8 cellular contexts compared by ENCODE assay signal in genomic region chr1:225811622-225812487, GRCh38. TPM values are rescaled to one million over a fixed set of nuclear protein-coding genes. Genes with fewer than 3 reads are reported as not detected.
DNase-seq lines count a peak whose midpoint lies in the region; ATAC-seq and TF ChIP-seq lines count a peak whose summit lies in the region.

No MANE protein-coding gene starts in this region.

- no peak for TF ChIP-seq EP300 in esophagus muscularis mucosa (IDR thresholded peaks at IDR 0.05)
- no peak for TF ChIP-seq EP300 in ovary (IDR thresholded peaks at IDR 0.05)

- no peak overlapping the region for H3K4me3 ChIP-seq in Caco-2 (ENCODE audit: low read depth, low read length)
- H3K4me3 ChIP-seq in esophagus muscularis mucosa, result peak overlapping the region; percentile 69 to 90 (median 77)
- H3K4me3 ChIP-seq in ovary, result peak overlapping the region; percentile 57
- H3K4me3 ChIP-seq in CD4-positive, alpha-beta memory T cell (ENCODE audit: low read length in 2 of 2), result no peak overlapping the region

- no peaks in the 10 kb centered on the region for H3K27me3 Mint-ChIP-seq in Caco-2 (ENCODE audit: insufficient read depth, unreplicated experiment)
- peaks cover 0 to 2% of the 10 kb centered on the region in 2 donors for H3K27me3 Mint-ChIP-seq in CD4-positive, alpha-beta memory T cell

- peak overlapping the region; percentile 84 to 89 (median 86) for H3K27ac ChIP-seq in esophagus muscularis mucosa (replicated peaks in 1 of 4)
- peak overlapping the region; percentile 88 to 89 for H3K27ac ChIP-seq in ovary
- no peak overlapping the region for H3K27ac ChIP-seq in CD4-positive, alpha-beta memory T cell (ENCODE audit: low read depth, low read length)

- H3K4me1 Mint-ChIP-seq in Caco-2 (ENCODE audit: low read depth, unreplicated experiment), result peaks cover 27% of the 10 kb centered on the region
- peaks cover 5 to 13% (median 6%) of the 10 kb centered on the region in 4 donors for H3K4me1 Mint-ChIP-seq in CD4-positive, alpha-beta memory T cell

- H3K27ac Mint-ChIP-seq in Caco-2 (ENCODE audit: unreplicated experiment), result peak overlapping the region; percentile 53
- no peak overlapping the region for H3K27ac Mint-ChIP-seq in CD4-positive, alpha-beta memory T cell

- TF ChIP-seq POLR2A in esophagus muscularis mucosa (IDR thresholded peaks at IDR 0.05; ENCODE audit: low read depth) (no peak), ovary (IDR thresholded peaks at IDR 0.05) (no peak)

- peak overlapping the region; percentile 80 for H3K4me3 Mint-ChIP-seq in Caco-2 (ENCODE audit: unreplicated experiment)
- H3K4me3 Mint-ChIP-seq in CD4-positive, alpha-beta memory T cell, result peak overlapping the region in 2 of 8 donors; percentile 4 to 39

- H3K36me3 Mint-ChIP-seq in Caco-2 (ENCODE audit: insufficient read depth, unreplicated experiment), result peaks cover 19% of the 10 kb centered on the region
- no peaks in the 10 kb centered on the region for H3K36me3 Mint-ChIP-seq in CD4-positive, alpha-beta memory T cell

- H3K9me3 Mint-ChIP-seq in Caco-2 (ENCODE audit: unreplicated experiment), result no peaks in the 10 kb centered on the region
- no peaks in the 10 kb centered on the region for H3K9me3 Mint-ChIP-seq in CD4-positive, alpha-beta memory T cell

- POLR2A ChIA-PET in Caco-2 (lab: Charles Lee), result no interaction called here
- POLR2A ChIA-PET in CD4-positive, alpha-beta memory T cell (lab: Charles Lee; ENCODE audit: partially characterized antibody), result interaction anchor here (0.6 to 2.3 kb wide), 3 partner anchors 34 to 367 kb away, joined by 3 to 21 read pairs (median 3); partner anchors contain the start of gene SRP9

- 59% methylated on average over 6 of the region's 10 CpGs for WGBS in esophagus muscularis mucosa
- 43 to 57% (median 46%) methylated on average over 9 to 10 of the region's 10 CpGs for WGBS in ovary, 3 donors

- no peaks in the 10 kb centered on the region for H3K9me3 ChIP-seq in Caco-2
- H3K9me3 ChIP-seq in esophagus muscularis mucosa, result no peaks in the 10 kb centered on the region
- no peaks in the 10 kb centered on the region for H3K9me3 ChIP-seq in ovary
- H3K9me3 ChIP-seq in CD4-positive, alpha-beta memory T cell (ENCODE audit: control insufficient read depth in 1 of 2, low read length in 2 of 2), result no peaks in the 10 kb centered on the region

- H3K27me3 ChIP-seq in Caco-2 (replicated peaks; ENCODE audit: control insufficient read depth, insufficient read depth, low read length) (no peaks in the 10 kb centered on the region), esophagus muscularis mucosa (no peaks in the 10 kb centered on the region), ovary (no peaks in the 10 kb centered on the region)
- no peaks in the 10 kb centered on the region for H3K27me3 ChIP-seq in CD4-positive, alpha-beta memory T cell (ENCODE audit: insufficient read depth, low read length)

- DNase-seq in Caco-2, result peak in 1 of 2 experiments; percentile 17
- DNase-seq in NCI-H1694 (lab: John Stamatoyannopoulos, UW), result peak; percentile 60
- DNase-seq in esophagus muscularis mucosa (ENCODE audit: extremely low spot score), result no peak
- peak in 2 of 5 donors; percentile 50 to 60 for DNase-seq in ovary
- DNase-seq in CD4-positive, alpha-beta memory T cell, result no peak
- DNase-seq in NCI-H146 (lab: John Stamatoyannopoulos, UW), result no peak
- no peak for DNase-seq in NCI-H128 (lab: John Stamatoyannopoulos, UW; ENCODE audit: unreplicated experiment)

- ATAC-seq in GM18909 (IDR thresholded peaks at IDR 0.05; ENCODE audit: poor library complexity, unreplicated experiment), result no peak

- H3K36me3 ChIP-seq in Caco-2 (ENCODE audit: control insufficient read depth, insufficient read depth, low read length) (no peaks in the 10 kb centered on the region), esophagus muscularis mucosa (no peaks in the 10 kb centered on the region), ovary (no peaks in the 10 kb centered on the region)
- no peaks in the 10 kb centered on the region for H3K36me3 ChIP-seq in CD4-positive, alpha-beta memory T cell (ENCODE audit: insufficient read depth, low read length)

- no TSS peak for BruUV-seq in Caco-2 (replicated peaks; lab: Mats Ljungman, UMichigan)

- no peak for TF ChIP-seq CTCF in Caco-2 (IDR thresholded peaks at IDR 0.05; ENCODE audit: insufficient read depth in 1 of 2, low read depth in 1 of 2, low read length in 1 of 2, severe bottlenecking in 1 of 2, unreplicated experiment in 1 of 2)
- TF ChIP-seq CTCF in esophagus muscularis mucosa (IDR thresholded peaks at IDR 0.05), result peak in 2 of 3 experiments; percentile 12 to 33
- TF ChIP-seq CTCF in ovary (IDR thresholded peaks at IDR 0.05), result peak in 1 of 3 donors; percentile 47

- CTCF ChIA-PET in Caco-2 (lab: Charles Lee), result interaction anchor here (0.6 to 1.1 kb wide), 3 partner anchors 10 to 140 kb away, joined by 3 to 6 read pairs (median 5); partner anchors contain the start of gene SRP9
- CTCF ChIA-PET in CD4-positive, alpha-beta memory T cell (lab: Charles Lee; ENCODE audit: partially characterized antibody), result interaction anchor here (0.9 to 1.0 kb wide), 2 partner anchors 9 to 34 kb away, joined by 3 read pairs; partner anchors contain the start of gene SRP9

- H3K4me1 ChIP-seq in Caco-2, result peaks cover 33% of the 10 kb centered on the region
- peaks cover 60 to 73% (median 68%) of the 10 kb centered on the region in 4 donors for H3K4me1 ChIP-seq in esophagus muscularis mucosa
- peaks cover 39% of the 10 kb centered on the region for H3K4me1 ChIP-seq in ovary (ENCODE audit: insufficient read depth)
- H3K4me1 ChIP-seq in CD4-positive, alpha-beta memory T cell (ENCODE audit: insufficient read depth, low read length), result peaks cover 11% of the 10 kb centered on the region

- intact Hi-C loops in Caco-2 (cut with micrococcal nuclease; ENCODE audit: unreplicated experiment) (loop anchor here (2.0 kb wide), 1 partner anchor 35 kb away; no protein-coding TSS in a partner anchor), esophagus muscularis mucosa (cut with DNase I) (loop anchor here (2.0 kb wide), 1 partner anchor 35 kb away; no protein-coding TSS in a partner anchor), ovary (cut with DNase I) (loop anchor here in 1 of 4 donors (5.0 kb wide), 1 partner anchor 35 kb away; no protein-coding TSS in a partner anchor)
- intact Hi-C loops in CD4-positive, alpha-beta memory T cell (cut with micrococcal nuclease), result no loop called here

RNA-seq across cellular contexts. Expression of gene EPHX1, which starts 1.9 kb away (rescaled TPM):
- 73.7 and 88.5 TPM in 2 replicates for total RNA-seq in Caco-2 (2022)
- total RNA-seq in esophagus muscularis mucosa, result 100 to 1,000 TPM in 1 of 4 donors, 10 to 100 TPM in 3; 59.0 to 136 (median 85.6) TPM
- total RNA-seq in ovary, result 100 to 1,000 TPM; 213 to 462 (median 302) TPM
- polyA plus RNA-seq in ovary, result 100 to 1,000 TPM; 285 to 566 TPM
- total RNA-seq in CD4-positive, alpha-beta memory T cell, result 1 to 10 TPM; 2.1 to 3.0 TPM
- polyA plus RNA-seq in CD4-positive, alpha-beta memory T cell, result under 1 TPM; 0.34 to 0.56 TPM

RNA-seq across cellular contexts. Expression of gene SRP9, which starts 34.2 kb away (rescaled TPM):
- total RNA-seq in Caco-2 (2022) (261 and 276 TPM in 2 replicates), esophagus muscularis mucosa (100 to 1,000 TPM in 3 of 4 donors, 10 to 100 TPM in 1; 95.1 to 192 (median 164) TPM), ovary (100 to 1,000 TPM; 151 to 239 (median 193) TPM)
- 100 to 1,000 TPM; 186 to 187 TPM for polyA plus RNA-seq in ovary
- total RNA-seq in CD4-positive, alpha-beta memory T cell, result 100 to 1,000 TPM; 141 to 151 TPM
- 100 to 1,000 TPM; 290 to 500 TPM for polyA plus RNA-seq in CD4-positive, alpha-beta memory T cell

Comparison
In these comparisons a context has a peak if more than half of its experiments do, and no peak if none do; other contexts are left out.
1. H3K4me3 ChIP-seq: peak in esophagus muscularis mucosa (4 of 4) and ovary (single experiment); none in Caco-2 (single experiment) and CD4-positive, alpha-beta memory T cell (0 of 2).
2. CTCF ChIP-seq: peak in esophagus muscularis mucosa (2 of 3); none in Caco-2 (0 of 2).
3. RNA of gene EPHX1, which starts 1.9 kb away (total RNA-seq): 213 to 462 TPM in ovary, 59.0 to 136 TPM in esophagus muscularis mucosa and 73.7 to 88.5 TPM in Caco-2; 2.1 to 3.0 TPM in CD4-positive, alpha-beta memory T cell; every median in the first group is over 10 times any median in the second.